8 cellular contexts compared by ENCODE assay signal in the genomic region with DNA sequence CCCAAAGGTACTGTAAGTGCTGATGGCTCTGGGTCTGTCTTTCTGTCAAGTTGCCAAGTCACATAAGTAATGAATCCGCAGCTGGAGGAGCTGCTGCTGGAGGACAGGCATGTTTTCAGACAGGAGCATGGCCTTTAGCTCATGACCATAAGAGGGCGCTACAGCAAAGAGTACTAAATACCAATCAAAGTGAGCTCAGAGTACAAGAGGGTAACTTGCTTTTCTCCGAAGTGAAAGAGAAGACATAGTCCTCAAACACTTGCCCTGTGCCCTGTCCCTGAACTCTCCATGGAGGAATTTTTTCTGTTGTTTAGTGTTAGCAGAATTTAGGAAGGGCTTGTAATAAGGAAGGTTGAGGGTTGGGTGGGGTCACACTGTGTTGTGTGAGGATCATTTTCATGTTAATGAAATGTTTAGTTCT. TPM values are rescaled to one million over a fixed set of nuclear protein-coding genes. Genes with fewer than 3 reads are reported as not detected.
DNase-seq lines count a peak whose midpoint lies in the region; ATAC-seq and TF ChIP-seq lines count a peak whose summit lies in the region.

No MANE protein-coding gene starts in this region.

- H3K79me1 ChIP-seq in neuronal stem cell (ENCODE audit: low read depth, low read length), result no peaks in the 10 kb centered on the region

- peak; percentile 26 for DNase-seq in activated naive CD4-positive, alpha-beta T cell treated with Interleukin-2 at 50 U/mL for 16 hours
- DNase-seq in activated naive CD4-positive, alpha-beta T cell (lab: John Stamatoyannopoulos, UW), result no peak
- peak; percentile 11 for DNase-seq in NCI-H1092 (lab: John Stamatoyannopoulos, UW)
- DNase-seq in activated CD4-positive, alpha-beta T cell treated with anti-CD3 and anti-CD28 coated beads for 48 hours, result peak; percentile 65
- DNase-seq in fibroblast of mammary gland (ENCODE audit: low read depth), result peak; percentile 83
- DNase-seq in neuronal stem cell (ENCODE audit: low spot score), result peak; percentile 49
- DNase-seq in NCI-H1048 (lab: John Stamatoyannopoulos, UW), result no peak

- H2BK120ac ChIP-seq in neuronal stem cell (ENCODE audit: low read depth, low read length), result no peak overlapping the region

- no peak overlapping the region for H3K18ac ChIP-seq in neuronal stem cell (ENCODE audit: low read length)

- no peak overlapping the region for H2AK5ac ChIP-seq in neuronal stem cell (ENCODE audit: low read depth, low read length)

- H3K23ac ChIP-seq in neuronal stem cell (ENCODE audit: low read depth, low read length, poor library complexity), result no peak overlapping the region

- H2BK12ac ChIP-seq in neuronal stem cell (ENCODE audit: low read length), result no peak overlapping the region

- no peak overlapping the region for H2BK5ac ChIP-seq in neuronal stem cell (ENCODE audit: low read length)

- H3K4me3 ChIP-seq in fibroblast of mammary gland (ENCODE audit: control insufficient read depth, low read depth, low read length) (no peak overlapping the region), neuronal stem cell (ENCODE audit: low read length in 2 of 2) (no peak overlapping the region)

- H3K4me1 ChIP-seq in neuronal stem cell (ENCODE audit: control insufficient read depth in 2 of 2, insufficient read depth in 1 of 2, low read depth in 1 of 2, low read length in 2 of 2), result peaks cover 0 to 7% of the 10 kb centered on the region in 2 donors

- no peaks in the 10 kb centered on the region for H3K27me3 ChIP-seq in neuronal stem cell (ENCODE audit: control insufficient read depth in 3 of 3, insufficient read depth in 3 of 3, low read depth in 1 of 3, low read length in 3 of 3)

- no CpG with 5 or more reads among the region's 3 CpGs for WGBS in neuronal stem cell (ENCODE audit: extremely low coverage in 2 of 2, insufficient read length in 2 of 2, insufficient replicate concordance in 1 of 2), 2 donors

- H4K91ac ChIP-seq in neuronal stem cell (ENCODE audit: low read depth, low read length, poor library complexity), result no peak overlapping the region

- no peak overlapping the region for H4K8ac ChIP-seq in neuronal stem cell (ENCODE audit: low read depth, low read length)

- no peaks in the 10 kb centered on the region for H3K9me3 ChIP-seq in neuronal stem cell (replicated peaks in 1 of 2; ENCODE audit: control insufficient read depth in 2 of 2, insufficient read depth in 1 of 2, low read depth in 1 of 2, low read length in 2 of 2)

- no peak overlapping the region for H2BK15ac ChIP-seq in neuronal stem cell (ENCODE audit: low read length)

- H3K14ac ChIP-seq in neuronal stem cell (ENCODE audit: low read length), result no peak overlapping the region

- peak; percentile 77 for TF ChIP-seq CTCF in fibroblast of mammary gland (conservative IDR thresholded peaks at IDR 0.05; ENCODE audit: control insufficient read depth, insufficient read depth, low read depth, low read length)

- H2AFZ ChIP-seq in neuronal stem cell (ENCODE audit: low read length), result no peak overlapping the region

- no peak overlapping the region for H3K9ac ChIP-seq in neuronal stem cell (ENCODE audit: low read depth, low read length, poor library complexity)

- H3K4me2 ChIP-seq in neuronal stem cell (ENCODE audit: insufficient read depth, low read length, poor library complexity, severe bottlenecking), result no peak overlapping the region

- no peak overlapping the region for H3K27ac ChIP-seq in neuronal stem cell (replicated peaks; ENCODE audit: low read length)

- H3K4ac ChIP-seq in neuronal stem cell (ENCODE audit: low read length), result no peak overlapping the region

- no peak for ATAC-seq in HG02870 (IDR thresholded peaks at IDR 0.05; ENCODE audit: unreplicated experiment)

- peaks cover 38 to 100% of the 10 kb centered on the region in 2 donors for H3K36me3 ChIP-seq in neuronal stem cell (replicated peaks in 1 of 2; ENCODE audit: control insufficient read depth in 2 of 2, insufficient read depth in 2 of 2, low read length in 2 of 2)

RNA-seq across cellular contexts. Expression of a gene that starts 58.0 kb away (rescaled TPM):
- polyA plus RNA-seq in neuronal stem cell (2013, experiment 1 of 2), result 1.3 TPM
- 0.98 TPM for polyA plus RNA-seq in neuronal stem cell (2013, experiment 2 of 2)

Comparison
In these comparisons a context has a peak if more than half of its experiments do, and no peak if none do; other contexts are left out.
1. DNase-seq: peak in activated naive CD4-positive, alpha-beta T cell treated with Interleukin-2 at 50 U/mL for 16 hours (single experiment), NCI-H1092 (single experiment), activated CD4-positive, alpha-beta T cell treated with anti-CD3 and anti-CD28 coated beads for 48 hours (single experiment), fibroblast of mammary gland (single experiment) and neuronal stem cell (single experiment); none in activated naive CD4-positive, alpha-beta T cell (0 of 4) and NCI-H1048 (single experiment).